Comparison of ENCODE assay signal across 19 cellular contexts in the genomic region with DNA sequence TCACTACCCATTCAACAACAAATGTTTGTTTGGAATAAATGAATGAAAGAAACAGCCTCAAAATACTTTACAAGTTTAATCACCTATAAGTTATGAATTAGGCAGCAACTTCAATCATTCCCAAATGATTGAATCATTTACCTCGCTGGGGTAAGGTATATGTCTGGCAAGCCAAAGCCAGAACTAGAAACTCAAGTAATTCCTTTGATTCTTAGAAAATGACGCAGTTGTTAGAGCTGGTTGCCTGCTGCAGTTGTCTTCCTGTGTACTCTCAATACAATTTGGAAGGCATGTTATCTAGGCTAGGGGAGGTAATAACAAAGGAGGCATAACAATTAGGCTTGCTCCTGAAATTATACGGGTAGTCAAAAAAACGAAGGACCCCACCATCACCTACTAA.
DNase-seq lines count a peak whose midpoint lies in the region; ATAC-seq and TF ChIP-seq lines count a peak whose summit lies in the region.
"Had no signal": no experiment of that assay in that cellular context is flagged by ENCODE, and none has a peak within 500 bp of the region (broad histone marks: within the 10 kb centered on the region; RNA-seq: fewer than 3 reads in every experiment).

No MANE protein-coding gene starts in this region.

- no peaks in the 10 kb centered on the region for H3K79me2 ChIP-seq in mammary epithelial cell (ENCODE audit: insufficient read depth, low read length)

- POLR2A ChIA-PET in activated CD8-positive, alpha-beta T cell treated with anti-CD3 and anti-CD28 coated beads, Interleukin-2, amount 10 ng/mL, durations not matched to agents 7 days and 5 days (lab: Charles Lee): interaction anchor here (0.8 to 1.2 kb wide), 2 partner anchors 103 to 160 kb away, joined by 3 to 4 read pairs; a partner anchor contains a TSS

- intact Hi-C loops in mammary epithelial cell (cut with micrococcal nuclease) (no loop called here), breast epithelium (cut with DNase I; ENCODE audit: low total_unique reads) (loop anchor here (5.0 kb wide), 1 partner anchor 673 kb away; no protein-coding TSS in a partner anchor), left cardiac atrium (cut with DNase I) (no loop called here)

- H3K4me3 Mint-ChIP-seq in stimulated activated memory B cell treated with anti-CD40 and anti-IgM and Interleukin-4, amounts not matched to agents 10 μg/mL and 1 μg/mL and 100 μg/mL, for 72 hours: no peak overlapping the region
- H3K4me3 Mint-ChIP-seq in activated CD8-positive, alpha-beta T cell treated with anti-CD3 and anti-CD28 coated beads, Interleukin-2, amount 10 ng/mL, durations not matched to agents 7 days and 5 days: no peak overlapping the region
- H3K4me3 Mint-ChIP-seq: B cell had no signal

- BruUV-seq in mammary epithelial cell (replicated peaks; lab: Mats Ljungman, UMichigan): no TSS peak

- H3K27me3 ChIP-seq in mammary epithelial cell (ENCODE audit: insufficient read depth, low read length) (no peaks in the 10 kb centered on the region), breast epithelium (no peaks in the 10 kb centered on the region)

- 53% methylated on average over 4 of the region's 4 CpGs for WGBS in mammary epithelial cell (ENCODE audit: low coverage, missing lambda C conversion rate)

- H3K9ac ChIP-seq in mammary epithelial cell (ENCODE audit: insufficient read depth, low read length): no peak overlapping the region
- H3K9ac ChIP-seq: GM23248 had no signal

- H3K9me3 ChIP-seq in mammary epithelial cell (replicated peaks; ENCODE audit: insufficient read depth, low read length): no peaks in the 10 kb centered on the region
- H3K9me3 ChIP-seq in breast epithelium: no peaks in the 10 kb centered on the region

- H3K4me1 ChIP-seq in mammary epithelial cell (ENCODE audit: insufficient read depth, low read length) (peaks cover 29% of the 10 kb centered on the region), breast epithelium (no peaks in the 10 kb centered on the region)

- H3K4me2 ChIP-seq in mammary epithelial cell (ENCODE audit: insufficient read depth, low read depth, low read length): no peak overlapping the region

- no peaks in the 10 kb centered on the region for H3K9me3 Mint-ChIP-seq in stimulated activated memory B cell treated with anti-CD40 and anti-IgM and Interleukin-4, amounts not matched to agents 10 μg/mL and 1 μg/mL and 100 μg/mL, for 72 hours
- no peaks in the 10 kb centered on the region for H3K9me3 Mint-ChIP-seq in activated CD8-positive, alpha-beta T cell treated with anti-CD3 and anti-CD28 coated beads, Interleukin-2, amount 10 ng/mL, durations not matched to agents 7 days and 5 days (ENCODE audit: insufficient read depth)

- H3K27me3 Mint-ChIP-seq in stimulated activated memory B cell treated with anti-CD40 and anti-IgM and Interleukin-4, amounts not matched to agents 10 μg/mL and 1 μg/mL and 100 μg/mL, for 72 hours: no peaks in the 10 kb centered on the region
- no peaks in the 10 kb centered on the region for H3K27me3 Mint-ChIP-seq in activated CD8-positive, alpha-beta T cell treated with anti-CD3 and anti-CD28 coated beads, Interleukin-2, amount 10 ng/mL, durations not matched to agents 7 days and 5 days (ENCODE audit: low read depth)
- H3K27me3 Mint-ChIP-seq: B cell; CD4-positive, alpha-beta memory T cell had no signal

- peak; percentile 37 for DNase-seq in mammary epithelial cell
- no peak for DNase-seq in breast epithelium (ENCODE audit: low spot score in 2 of 2)
- DNase-seq in epithelial cell of esophagus (ENCODE audit: low read depth): peak; percentile 16
- DNase-seq in activated CD4-positive, alpha-beta T cell treated with anti-CD3 and anti-CD28 coated beads, Interleukin-2, amount 50 U/mL, for 48 hours: no peak
- DNase-seq in left cardiac atrium: no peak
- DNase-seq in activated CD8-positive, alpha-beta T cell treated with anti-CD3 and anti-CD28 coated beads, Interleukin-2, amount 10 ng/mL, durations not matched to agents 7 days and 5 days: no peak
- DNase-seq: C1 segment of cervical spinal cord, Calu3, COR-L47, DMS53, DMS79 treated with DMSO at 0.1 percent for 48 hours, GM23248, H7, HCEC 1CT had no signal

- in situ Hi-C loops in mammary epithelial cell (cut with MboI; ENCODE audit: low sequenced_read_pairs in 2 of 2): no loop called here

- CTCF ChIA-PET in mammary epithelial cell (lab: Charles Lee; ENCODE audit: low non-redundant PET): no interaction called here
- CTCF ChIA-PET in activated CD8-positive, alpha-beta T cell treated with anti-CD3 and anti-CD28 coated beads, Interleukin-2, amount 10 ng/mL, durations not matched to agents 7 days and 5 days (lab: Charles Lee): interaction anchor here (0.7 to 1.4 kb wide), 4 partner anchors 10 to 163 kb away, joined by 3 to 8 read pairs (median 3); a partner anchor contains a TSS

- peak overlapping the region; percentile 56 for H3K27ac Mint-ChIP-seq in stimulated activated memory B cell treated with anti-CD40 and anti-IgM and Interleukin-4, amounts not matched to agents 10 μg/mL and 1 μg/mL and 100 μg/mL, for 72 hours
- H3K27ac Mint-ChIP-seq in activated CD8-positive, alpha-beta T cell treated with anti-CD3 and anti-CD28 coated beads, Interleukin-2, amount 10 ng/mL, durations not matched to agents 7 days and 5 days: no peak overlapping the region
- H3K27ac Mint-ChIP-seq: B cell had no signal

- TF ChIP-seq CTCF in mammary epithelial cell (conservative IDR thresholded peaks at IDR 0.05 in 1 of 2, IDR thresholded peaks at IDR 0.05 in 1 of 2; ENCODE audit: extremely low read depth in 1 of 2, insufficient read depth in 1 of 2, low read depth in 1 of 2, low read length in 2 of 2) (no peak), breast epithelium (IDR thresholded peaks at IDR 0.05) (no peak), epithelial cell of esophagus (IDR thresholded peaks at IDR 0.05; ENCODE audit: insufficient read depth, low read depth, low read length, missing control alignments) (no peak)

- no peak overlapping the region for H2AFZ ChIP-seq in mammary epithelial cell (ENCODE audit: low read depth, low read length)
- H2AFZ ChIP-seq: GM23248 had no signal

- peaks cover 46% of the 10 kb centered on the region for H3K36me3 Mint-ChIP-seq in stimulated activated memory B cell treated with anti-CD40 and anti-IgM and Interleukin-4, amounts not matched to agents 10 μg/mL and 1 μg/mL and 100 μg/mL, for 72 hours
- H3K36me3 Mint-ChIP-seq in activated CD8-positive, alpha-beta T cell treated with anti-CD3 and anti-CD28 coated beads, Interleukin-2, amount 10 ng/mL, durations not matched to agents 7 days and 5 days (ENCODE audit: low read depth): peaks cover 25% of the 10 kb centered on the region

- no peak for ATAC-seq in stimulated activated memory B cell treated with anti-CD40 and anti-IgM and Interleukin-4, amounts not matched to agents 10 μg/mL and 1 μg/mL and 100 μg/mL, for 72 hours
- no peak for ATAC-seq in left cardiac atrium
- ATAC-seq in activated CD8-positive, alpha-beta T cell treated with anti-CD3 and anti-CD28 coated beads, Interleukin-2, amount 10 ng/mL, durations not matched to agents 7 days and 5 days: no peak

- H3K4me1 Mint-ChIP-seq in stimulated activated memory B cell treated with anti-CD40 and anti-IgM and Interleukin-4, amounts not matched to agents 10 μg/mL and 1 μg/mL and 100 μg/mL, for 72 hours: peaks cover 66% of the 10 kb centered on the region
- peaks cover 38% of the 10 kb centered on the region for H3K4me1 Mint-ChIP-seq in activated CD8-positive, alpha-beta T cell treated with anti-CD3 and anti-CD28 coated beads, Interleukin-2, amount 10 ng/mL, durations not matched to agents 7 days and 5 days (ENCODE audit: low read depth)

- dilution Hi-C loops in mammary epithelial cell (cut with HindIII; ENCODE audit: low sequenced_read_pairs): loop anchor here (10.0 kb wide), 1 partner anchor 56 kb away; no protein-coding TSS in a partner anchor

- H3K27ac ChIP-seq in mammary epithelial cell (ENCODE audit: insufficient read depth, low read depth, low read length) (no peak overlapping the region), breast epithelium (no peak overlapping the region)
- H3K27ac ChIP-seq: 22Rv1, GM23248 had no signal

- H4K20me1 ChIP-seq in mammary epithelial cell (ENCODE audit: insufficient read depth, low read length): no peaks in the 10 kb centered on the region

- H3K36me3 ChIP-seq in mammary epithelial cell (ENCODE audit: insufficient read depth, low read length) (no peaks in the 10 kb centered on the region), breast epithelium (no peaks in the 10 kb centered on the region)

- no peak for TF ChIP-seq POLR2A in breast epithelium (IDR thresholded peaks at IDR 0.05)

- no peak overlapping the region for H3K4me3 ChIP-seq in mammary epithelial cell (replicated peaks in 1 of 3; ENCODE audit: insufficient read depth in 1 of 3, low read depth in 2 of 3, low read length in 3 of 3)
- H3K4me3 ChIP-seq in breast epithelium: no peak overlapping the region
- H3K4me3 ChIP-seq in epithelial cell of esophagus (ENCODE audit: low read length): no peak overlapping the region
- H3K4me3 ChIP-seq: GM23248 had no signal

TF ChIP-seq in PFSK-1, 5 proteins besides CTCF, POLR2A, EP300 and RAD21:
- TF ChIP-seq POLR2AphosphoS5 (IDR thresholded peaks at IDR 0.05; ENCODE audit: low read depth, low read length): 0 out of 2 replicates have a peak, but pooled peaks have one; percentile 16
- TF ChIP-seq FOXP2 (optimal IDR thresholded peaks at IDR 0.05; ENCODE audit: borderline replicate concordance, extremely low read depth, extremely low read length, insufficient read depth): no peak

Comparison
In these comparisons a context has a peak if more than half of its experiments do, and no peak if none do; other contexts are left out.
1. DNase-seq: peak in mammary epithelial cell (single experiment) and epithelial cell of esophagus (single experiment); none in breast epithelium (0 of 2), activated CD4-positive, alpha-beta T cell treated with anti-CD3 and anti-CD28 coated beads, Interleukin-2, amount 50 U/mL, for 48 hours (0 of 2), left cardiac atrium (single experiment) and activated CD8-positive, alpha-beta T cell treated with anti-CD3 and anti-CD28 coated beads, Interleukin-2, amount 10 ng/mL, durations not matched to agents 7 days and 5 days (single experiment).